8 cellular contexts compared by ENCODE assay signal in the genomic region with DNA sequence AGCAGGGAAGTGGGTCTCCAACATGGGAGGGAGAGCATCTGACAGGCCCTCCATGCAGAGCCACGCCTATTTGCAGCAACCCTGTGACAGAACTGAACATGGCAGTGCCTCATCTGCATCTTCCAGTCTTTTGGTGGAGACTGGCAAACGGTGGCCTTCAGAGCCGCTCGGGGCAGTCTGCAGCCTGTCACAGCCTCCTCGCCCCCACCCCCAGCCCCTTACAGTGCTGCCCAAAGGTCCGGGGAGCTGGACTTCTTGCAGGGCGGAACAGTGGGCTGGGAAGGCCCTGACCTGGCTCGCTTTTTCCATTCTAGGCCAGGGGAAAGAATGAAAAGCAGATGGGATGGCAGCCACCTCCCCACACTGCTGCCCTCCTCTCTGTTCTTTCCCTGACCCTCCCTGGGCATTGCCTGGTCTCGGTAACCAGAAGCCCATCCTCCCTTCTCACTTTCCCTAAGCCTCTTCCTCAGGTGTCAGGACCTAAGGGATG. TPM values are rescaled to one million over a fixed set of nuclear protein-coding genes. Genes with fewer than 3 reads are reported as not detected.
DNase-seq lines count a peak whose midpoint lies in the region; TF ChIP-seq lines count a peak whose summit lies in the region.

No MANE protein-coding gene starts in this region.

- peak overlapping the region; percentile 86; the same call in 1 of the 2 replicates for H3K4me2 ChIP-seq in DOHH2 (ENCODE audit: low read length)

- H3K27me3 ChIP-seq in DOHH2 (ENCODE audit: control insufficient read depth, low read length) (no peaks in the 10 kb centered on the region), skeletal muscle tissue (ENCODE audit: control insufficient read depth in 3 of 3, insufficient read depth in 3 of 3, low read length in 3 of 3) (no peaks in the 10 kb centered on the region)

- no peak for TF ChIP-seq CTCF in DOHH2 (IDR thresholded peaks at IDR 0.05; ENCODE audit: low read depth, low read length, poor library complexity, severe bottlenecking)
- no peak for TF ChIP-seq CTCF in VCaP (conservative IDR thresholded peaks at IDR 0.05)
- no peak for TF ChIP-seq CTCF in fibroblast of villous mesenchyme (IDR thresholded peaks at IDR 0.05; ENCODE audit: insufficient read depth, low read depth, low read length)

- H3K27ac ChIP-seq in DOHH2 (ENCODE audit: low read depth, low read length), result no peak overlapping the region
- H3K27ac ChIP-seq in VCaP, result peak overlapping the region; percentile 99
- peak overlapping the region; percentile 98 for H3K27ac ChIP-seq in skeletal muscle tissue (ENCODE audit: low read depth, low read length)

- peaks cover 4% of the 10 kb centered on the region for H3K9me3 ChIP-seq in DOHH2 (ENCODE audit: control insufficient read depth, insufficient read depth, low read length)
- peaks cover 0 to 2% (median under 1%) of the 10 kb centered on the region in 3 donors for H3K9me3 ChIP-seq in skeletal muscle tissue (ENCODE audit: control insufficient read depth in 3 of 3, low read length in 3 of 3)

- H3F3A ChIP-seq in DOHH2 (ENCODE audit: control insufficient read depth, insufficient read depth), result no peaks in the 10 kb centered on the region

- DNase-seq in fibroblast of villous mesenchyme (ENCODE audit: low read depth) (no peak), COR-L47 (lab: John Stamatoyannopoulos, UW) (no peak), SKM-1 treated with dmso at 0.1 percent for 144 hours (lab: John Stamatoyannopoulos, UW; ENCODE audit: unreplicated experiment) (no peak)
- DNase-seq in central memory CD4-positive, alpha-beta T cell, result no peak
- DNase-seq in activated CD4-positive, alpha-beta T cell treated with anti-CD3 and anti-CD28 coated beads for 1 hour, result no peak

- peaks cover 21% of the 10 kb centered on the region for H4K20me1 ChIP-seq in DOHH2 (ENCODE audit: control insufficient read depth, insufficient read depth, low read depth, low read length)

- peaks cover 70% of the 10 kb centered on the region for H3K36me3 ChIP-seq in DOHH2 (ENCODE audit: control insufficient read depth, low read length)
- peaks cover 33 to 34% (median 34%) of the 10 kb centered on the region in 3 donors for H3K36me3 ChIP-seq in skeletal muscle tissue (ENCODE audit: control insufficient read depth in 3 of 3, insufficient read depth in 3 of 3, low read length in 3 of 3)

- peaks cover 24% of the 10 kb centered on the region for H3K4me1 ChIP-seq in DOHH2 (ENCODE audit: control insufficient read depth, low read length)
- peaks cover 30 to 49% (median 43%) of the 10 kb centered on the region in 3 donors for H3K4me1 ChIP-seq in skeletal muscle tissue (ENCODE audit: control insufficient read depth in 3 of 3, insufficient read depth in 3 of 3, low read length in 3 of 3)

- H3K79me2 ChIP-seq in DOHH2 (ENCODE audit: control insufficient read depth, low read length), result peaks cover 48% of the 10 kb centered on the region

- H3K4me3 ChIP-seq in DOHH2 (ENCODE audit: low read length), result peak overlapping the region; percentile 81; the same call in 1 of the 2 replicates
- H3K4me3 ChIP-seq in fibroblast of villous mesenchyme (ENCODE audit: low read depth, low read length), result peak overlapping the region; percentile 97
- H3K4me3 ChIP-seq in skeletal muscle tissue (ENCODE audit: low read length in 3 of 3), result peak overlapping the region in 2 of 3 donors; percentile 35 to 90

- H3K9ac ChIP-seq in skeletal muscle tissue (ENCODE audit: low read depth in 1 of 3, low read length in 3 of 3), result peak overlapping the region; percentile 86 to 99 (median 98)

- no peaks in the 10 kb centered on the region for H3K9me2 ChIP-seq in DOHH2 (replicated peaks; ENCODE audit: control insufficient read depth, low read length)

RNA-seq across cellular contexts. Expression of a gene that starts 2.7 kb away (rescaled TPM):
- 124 and 213 TPM in 2 replicates for total RNA-seq in fibroblast of villous mesenchyme
- total RNA-seq in skeletal muscle tissue, result 55.3 TPM

RNA-seq across cellular contexts. Expression of a gene that starts 21.1 kb away (rescaled TPM):
- total RNA-seq in fibroblast of villous mesenchyme (3.5 and 5.5 TPM in 2 replicates), skeletal muscle tissue (3.1 TPM)

RNA-seq across cellular contexts. Expression of a gene that starts 32.2 kb away (rescaled TPM):
- total RNA-seq in fibroblast of villous mesenchyme (not detected in 2 replicates), skeletal muscle tissue (not detected)

RNA-seq across cellular contexts. Expression of a gene that starts 57.2 kb away (rescaled TPM):
- total RNA-seq in fibroblast of villous mesenchyme (5.2 and 11.3 TPM in 2 replicates), skeletal muscle tissue (7.3 TPM)
